In the genomic region with DNA sequence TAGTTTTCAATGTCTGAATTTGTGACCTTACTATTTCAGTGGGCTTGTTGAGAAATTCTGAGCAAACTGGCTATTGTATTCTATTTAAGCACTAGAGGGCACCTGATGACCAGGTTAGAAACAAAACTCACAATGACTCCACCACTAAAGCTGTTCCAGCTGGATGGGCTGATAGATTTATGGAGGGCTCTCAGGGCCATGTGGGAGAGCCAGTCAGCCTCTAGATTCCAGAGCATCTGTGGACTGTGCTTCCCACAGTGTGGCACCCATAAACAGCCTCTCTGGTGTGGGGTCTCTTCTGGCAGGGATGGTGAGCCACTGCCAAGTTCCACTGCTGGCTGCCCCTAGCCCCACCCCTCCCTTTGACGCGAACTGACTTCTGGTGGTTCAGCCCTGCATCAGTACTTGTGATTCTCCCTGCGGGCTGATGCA, we compare ENCODE assay signal across 8 cellular contexts. TPM values are rescaled to one million over a fixed set of nuclear protein-coding genes. Genes with fewer than 3 reads are reported as not detected.
DNase-seq lines count a peak whose midpoint lies in the region; ATAC-seq, FAIRE-seq and TF ChIP-seq lines count a peak whose summit lies in the region.

No MANE protein-coding gene starts in this region.

- H3K4me3 ChIP-seq in BJ (ENCODE audit: low read depth, low read length) = no peak overlapping the region
- no peak overlapping the region for H3K4me3 ChIP-seq in ascending aorta
- H3K4me3 ChIP-seq in gastroesophageal sphincter = no peak overlapping the region
- no peak overlapping the region for H3K4me3 ChIP-seq in colonic mucosa

- no peak for TF ChIP-seq POLR2A in gastroesophageal sphincter (IDR thresholded peaks at IDR 0.05)

- 20% methylated on average over 1 of the region's 3 CpGs; no CpG with 5 or more reads in 1 of the 2 donors for WGBS in gastroesophageal sphincter (ENCODE audit: low coverage in 1 of 2), 2 donors

- H3K9ac ChIP-seq in colonic mucosa (ENCODE audit: low read depth in 2 of 2, low read length in 2 of 2) = no peak overlapping the region

- H3K36me3 ChIP-seq in BJ (ENCODE audit: control insufficient read depth, insufficient read depth, low read length) (no peaks in the 10 kb centered on the region), ascending aorta (no peaks in the 10 kb centered on the region), gastroesophageal sphincter (no peaks in the 10 kb centered on the region), colonic mucosa (no peaks in the 10 kb centered on the region)

- no peak for TF ChIP-seq EP300 in gastroesophageal sphincter (IDR thresholded peaks at IDR 0.05)

- TF ChIP-seq CTCF in BJ (IDR thresholded peaks at IDR 0.05; ENCODE audit: insufficient read depth, low read depth, low read length) = peak; percentile 46; the same call in 1 of the 2 replicates
- no peak for TF ChIP-seq CTCF in ascending aorta (IDR thresholded peaks at IDR 0.05)
- TF ChIP-seq CTCF in gastroesophageal sphincter (IDR thresholded peaks at IDR 0.05) = no peak
- TF ChIP-seq CTCF in colonic mucosa (IDR thresholded peaks at IDR 0.05) = no peak

- CTCF ChIA-PET in BJ (lab: Yijun Ruan, JAX) = interaction anchor here (0.7 to 1.3 kb wide), 4 partner anchors 36 to 1749 kb away, joined by 3 to 7 read pairs (median 3); no protein-coding TSS in a partner anchor

- H3K27ac ChIP-seq in ascending aorta = no peak overlapping the region
- H3K27ac ChIP-seq in gastroesophageal sphincter = no peak overlapping the region
- H3K27ac ChIP-seq in colonic mucosa = no peak overlapping the region

- H3K9me3 ChIP-seq in ascending aorta (no peaks in the 10 kb centered on the region), gastroesophageal sphincter (peaks cover 0 to 9% (median 0%) of the 10 kb centered on the region in 3 donors), colonic mucosa (no peaks in the 10 kb centered on the region)

- ATAC-seq in gastroesophageal sphincter = no peak

- POLR2A ChIA-PET in BJ (lab: Charles Lee) = no interaction called here

- FAIRE-seq in RCC 7860 (lab: Jason Lieb, UNC) = no peak

- intact Hi-C loops in ascending aorta (cut with DNase I) (no loop called here), colonic mucosa (cut with DNase I) (no loop called here)

- H3K4me1 ChIP-seq in ascending aorta (no peaks in the 10 kb centered on the region), gastroesophageal sphincter (no peaks in the 10 kb centered on the region), colonic mucosa (no peaks in the 10 kb centered on the region)

- DNase-seq in BJ (ENCODE audit: low read depth) (no peak), HuH-7.5 (ENCODE audit: low spot score) (peak; percentile 18), RCC 7860 (ENCODE audit: low spot score) (peak; percentile 41), glomerular endothelial cell (ENCODE audit: extremely low read depth, low read depth, low spot score) (peak; percentile 18), ascending aorta (ENCODE audit: low spot score in 2 of 2) (no peak), DMS79 (lab: John Stamatoyannopoulos, UW) (no peak), colonic mucosa (no peak)

- H3K27me3 ChIP-seq in BJ (ENCODE audit: control insufficient read depth, insufficient read depth, low read length) (no peaks in the 10 kb centered on the region), ascending aorta (no peaks in the 10 kb centered on the region), gastroesophageal sphincter (no peaks in the 10 kb centered on the region), colonic mucosa (no peaks in the 10 kb centered on the region)

RNA-seq across cellular contexts. Expression of gene C6orf58, which starts 29.2 kb away (rescaled TPM):
- polyA plus RNA-seq in BJ (2011; rRNA removed) = 0.06 TPM in 1 of 2 replicates, not detected in the other
- polyA minus RNA-seq in BJ (2011; rRNA and poly(A)+ RNA removed) = 0.36 TPM in 1 of 2 replicates, not detected in the other
- total RNA-seq in glomerular endothelial cell (not detected in 2 replicates), ascending aorta (not detected), gastroesophageal sphincter (not detected), colonic mucosa (not detected)

Comparison
In these comparisons a context has a peak if more than half of its experiments do, and no peak if none do; other contexts are left out.
1. DNase-seq: peak in HuH-7.5 (single experiment), RCC 7860 (single experiment) and glomerular endothelial cell (single experiment); none in BJ (single experiment), ascending aorta (0 of 2), DMS79 (single experiment) and colonic mucosa (single experiment).